Comparison of ENCODE assay signal across 14 cellular contexts in genomic region chr9:77534376-77535057, GRCh38.
A peak's percentile ranks its signal among the peaks of the same experiment; 100 is the strongest.
DNase-seq lines count a peak whose midpoint lies in the region; ATAC-seq and TF ChIP-seq lines count a peak whose summit lies in the region.
"Had no signal": no experiment of that assay in that cellular context is flagged by ENCODE, and none has a peak within 500 bp of the region (broad histone marks: within the 10 kb centered on the region; RNA-seq: fewer than 3 reads in every experiment).

No MANE protein-coding gene starts in this region.

- H3K4me3 ChIP-seq in prostate gland: no peak overlapping the region
- H3K4me3 ChIP-seq: gastroesophageal sphincter had no signal

- no peak overlapping the region for H3K4me3 Mint-ChIP-seq in T-helper 17 cell

- peak; percentile 5 for DNase-seq in RPMI7951 (ENCODE audit: low read depth)
- peak; percentile 90 for DNase-seq in iPS DF 19.7 (ENCODE audit: low read depth, low spot score)
- peak; percentile 81 for DNase-seq in putamen (ENCODE audit: low spot score)
- no peak for DNase-seq in H4 (ENCODE audit: low spot score)
- DNase-seq in NCI-H1694 (lab: John Stamatoyannopoulos, UW): no peak
- no peak for DNase-seq in prostate gland (ENCODE audit: low spot score)
- no peak for DNase-seq in T-helper 17 cell
- DNase-seq: activated CD4-positive, alpha-beta T cell treated with anti-CD3 and anti-CD28 coated beads for 4 hours; activated gamma-delta T cell treated with Interleukin-2 at 50 U/mL for 16 hours; naive B cell; NCI-H187; stimulated activated naive CD4-positive, alpha-beta T cell had no signal

- H3K9me3 ChIP-seq in prostate gland: no peaks in the 10 kb centered on the region
- H3K9me3 ChIP-seq in T-helper 17 cell (ENCODE audit: control insufficient read depth, low read length, poor library complexity, severe bottlenecking): no peaks in the 10 kb centered on the region
- H3K9me3 ChIP-seq: gastroesophageal sphincter had no signal

- WGBS in prostate gland: 69% methylated on average over 7 of the region's 7 CpGs

- no peak for TF ChIP-seq CTCF in prostate gland (IDR thresholded peaks at IDR 0.05)

- no peaks in the 10 kb centered on the region for H3K36me3 ChIP-seq in prostate gland
- H3K36me3 ChIP-seq: gastroesophageal sphincter had no signal

- H3K4me1 ChIP-seq in prostate gland (replicated peaks): no peaks in the 10 kb centered on the region
- H3K4me1 ChIP-seq: gastroesophageal sphincter had no signal

- no peak for TF ChIP-seq POLR2A in prostate gland (IDR thresholded peaks at IDR 0.05)

- peaks cover 2% of the 10 kb centered on the region for H3K4me1 Mint-ChIP-seq in T-helper 17 cell
- H3K4me1 Mint-ChIP-seq: naive B cell had no signal

- H3K27ac Mint-ChIP-seq in T-helper 17 cell: no peak overlapping the region
- H3K27ac Mint-ChIP-seq: naive B cell had no signal

- ATAC-seq in HG02885 (IDR thresholded peaks at IDR 0.05; ENCODE audit: poor library complexity, unreplicated experiment) (peak; percentile 41), T-helper 17 cell (no peak)
- ATAC-seq: gastroesophageal sphincter had no signal

- no peak overlapping the region for H3K27ac ChIP-seq in prostate gland
- H3K27ac ChIP-seq: gastroesophageal sphincter had no signal

- H3K36me3 Mint-ChIP-seq in T-helper 17 cell (ENCODE audit: low read depth): no peaks in the 10 kb centered on the region

- H3K27me3 ChIP-seq in prostate gland (replicated peaks; ENCODE audit: insufficient read depth): no peaks in the 10 kb centered on the region
- H3K27me3 ChIP-seq: gastroesophageal sphincter had no signal

- intact Hi-C loops in prostate gland (cut with DNase I): no loop called here

- H3K27me3 Mint-ChIP-seq in T-helper 17 cell: peaks cover 18% of the 10 kb centered on the region

Comparison
In these comparisons a context has a peak if more than half of its experiments do, and no peak if none do; other contexts are left out.
1. DNase-seq: peak in RPMI7951 (single experiment), iPS DF 19.7 (single experiment) and putamen (single experiment); none in H4 (single experiment), NCI-H1694 (single experiment), prostate gland (single experiment) and T-helper 17 cell (0 of 3).